In genomic region chr7:155644178-155644970, GRCh38 we compare ENCODE assay signal across 1 cellular context.
TF ChIP-seq lines count a peak whose summit lies in the region.

A gene with protein sequence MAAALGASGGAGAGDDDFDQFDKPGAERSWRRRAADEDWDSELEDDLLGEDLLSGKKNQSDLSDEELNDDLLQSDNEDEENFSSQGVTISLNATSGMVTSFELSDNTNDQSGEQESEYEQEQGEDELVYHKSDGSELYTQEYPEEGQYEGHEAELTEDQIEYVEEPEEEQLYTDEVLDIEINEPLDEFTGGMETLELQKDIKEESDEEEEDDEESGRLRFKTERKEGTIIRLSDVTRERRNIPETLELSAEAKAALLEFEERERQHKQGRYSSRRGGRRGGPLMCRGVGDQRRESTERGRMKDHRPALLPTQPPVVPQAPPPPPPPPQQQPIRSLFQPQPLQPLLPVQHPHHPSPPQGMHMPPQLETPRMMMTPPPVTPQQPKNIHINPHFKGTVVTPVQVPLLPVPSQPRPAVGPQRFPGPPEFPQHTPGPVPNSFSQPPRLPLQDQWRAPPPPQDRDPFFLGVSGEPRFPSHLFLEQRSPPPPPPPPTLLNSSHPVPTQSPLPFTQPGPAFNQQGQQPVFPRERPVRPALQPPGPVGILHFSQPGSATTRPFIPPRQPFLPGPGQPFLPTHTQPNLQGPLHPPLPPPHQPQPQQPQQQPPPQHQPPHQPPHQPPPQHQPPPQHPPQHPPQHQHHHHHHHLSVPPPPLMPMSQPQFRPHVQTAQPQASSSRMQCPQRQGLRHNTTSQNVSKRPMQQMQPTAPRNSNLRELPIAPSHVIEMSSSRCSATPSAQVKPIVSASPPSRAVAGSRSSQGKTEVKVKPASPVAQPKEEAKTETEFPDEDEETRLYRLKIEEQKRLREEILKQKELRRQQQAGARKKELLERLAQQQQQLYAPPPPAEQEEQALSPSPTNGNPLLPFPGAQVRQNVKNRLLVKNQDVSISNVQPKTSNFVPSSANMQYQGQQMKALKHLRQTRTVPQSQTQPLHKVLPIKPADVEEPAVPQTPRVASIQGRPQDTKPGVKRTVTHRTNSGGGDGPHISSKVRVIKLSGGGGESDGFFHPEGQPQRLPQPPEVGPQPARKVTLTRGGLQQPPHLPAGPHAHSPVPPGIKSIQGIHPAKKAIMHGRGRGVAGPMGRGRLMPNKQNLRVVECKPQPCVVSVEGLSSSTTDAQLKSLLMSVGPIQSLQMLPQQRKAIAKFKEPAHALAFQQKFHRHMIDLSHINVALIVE (plus strand): TSS chr7:155644661. CDS start chr7:155644877, 216 bp downstream.

TF ChIP-seq in SK-N-SH, 30 proteins besides CTCF, POLR2A, EP300 and RAD21 (continued from another document):
- TF ChIP-seq ZBTB33 (IDR thresholded peaks at IDR 0.05; ENCODE audit: borderline replicate concordance, low read depth): no peak
